Comparison of ENCODE assay signal across 7 cellular contexts in the genomic region with DNA sequence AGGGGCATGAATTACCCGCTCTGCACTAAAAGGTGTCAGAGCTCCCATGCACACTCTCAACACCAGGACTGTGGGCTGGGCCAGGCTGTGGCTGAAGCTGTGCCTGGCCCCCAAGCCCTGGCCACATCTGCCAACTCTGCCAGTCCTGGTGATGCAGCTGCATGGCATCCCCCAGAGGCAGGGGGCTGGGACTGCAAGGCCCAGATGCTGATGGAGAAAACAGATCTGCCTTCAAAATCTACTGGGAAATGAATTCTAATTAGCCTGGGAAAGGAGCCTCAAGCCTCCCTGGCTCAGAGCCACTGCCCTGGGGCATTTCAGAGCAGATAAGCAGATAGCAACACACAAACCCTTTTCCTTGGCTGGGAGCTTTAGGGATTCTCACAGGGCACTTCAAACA. TPM values are rescaled to one million over a fixed set of nuclear protein-coding genes. Genes with fewer than 3 reads are reported as not detected.
A peak's percentile ranks its signal among the peaks of the same experiment; 100 is the strongest.
DNase-seq lines count a peak whose midpoint lies in the region; ATAC-seq and TF ChIP-seq lines count a peak whose summit lies in the region.
"Had no signal": no experiment of that assay in that cellular context is flagged by ENCODE, and none has a peak within 500 bp of the region (broad histone marks: within the 10 kb centered on the region; RNA-seq: fewer than 3 reads in every experiment).

No MANE protein-coding gene starts in this region.

- peaks cover 25% of the 10 kb centered on the region for H3K4me1 ChIP-seq in A673 (ENCODE audit: insufficient read depth, low read length, poor library complexity, severe bottlenecking)

- TF ChIP-seq EP300 in Ishikawa (IDR thresholded peaks at IDR 0.05; ENCODE audit: borderline replicate concordance) = no peak

- POLR2A ChIA-PET in A673 (lab: Charles Lee; ENCODE audit: low non-redundant PET) = no interaction called here

- H3K27me3 ChIP-seq in A673 (replicated peaks; ENCODE audit: insufficient read depth, low read depth, low read length, poor library complexity) = no peaks in the 10 kb centered on the region

- in situ Hi-C loops in astrocyte of the spinal cord (cut with HindIII; ENCODE audit: low sequenced_read_pairs) = no loop called here

- H3K4me3 ChIP-seq in A673 (ENCODE audit: low read depth, low read length, poor library complexity, severe bottlenecking) (no peak overlapping the region), astrocyte of the spinal cord (ENCODE audit: low read depth, low read length) (no peak overlapping the region)

- intact Hi-C loops in A673 (cut with micrococcal nuclease; ENCODE audit: unreplicated experiment) = no loop called here

- no peak for ATAC-seq in GM19397 (IDR thresholded peaks at IDR 0.05; ENCODE audit: unreplicated experiment)
- ATAC-seq in HG03457 (IDR thresholded peaks at IDR 0.05; ENCODE audit: unreplicated experiment) = no peak
- no peak for ATAC-seq in GM19324 (IDR thresholded peaks at IDR 0.05; ENCODE audit: low FRiP score, unreplicated experiment)

- peak; percentile 91 for DNase-seq in A673 (ENCODE audit: low spot score)
- DNase-seq in astrocyte of the spinal cord (ENCODE audit: low read depth, low spot score) = no peak

- BruUV-seq in A673 (replicated peaks; lab: Mats Ljungman, UMichigan) = no TSS peak

- CTCF ChIA-PET in A673 (lab: Charles Lee) = interaction anchor here (0.5 to 0.6 kb wide), 2 partner anchors 46 to 128 kb away, joined by 3 to 5 read pairs; no protein-coding TSS in a partner anchor

- no peak overlapping the region for H3K27ac ChIP-seq in A673 (ENCODE audit: low read depth, low read length, poor library complexity, severe bottlenecking)

- H3K9me3 ChIP-seq in A673 (ENCODE audit: low read depth, low read length, poor library complexity, severe bottlenecking) = no peaks in the 10 kb centered on the region

- H3K36me3 ChIP-seq in A673 (ENCODE audit: insufficient read depth, low read length, poor library complexity, severe bottlenecking) = no peaks in the 10 kb centered on the region

- peak; percentile 50 for TF ChIP-seq RAD21 in Ishikawa (IDR thresholded peaks at IDR 0.05; ENCODE audit: low read depth)

- peak; percentile 59 for TF ChIP-seq CTCF in A673 (conservative IDR thresholded peaks at IDR 0.05; ENCODE audit: low read depth, low read length)
- peak; percentile 26 for TF ChIP-seq CTCF in astrocyte of the spinal cord (IDR thresholded peaks at IDR 0.05; ENCODE audit: low read depth, low read length)

TF ChIP-seq in Ishikawa, 13 proteins besides CTCF, POLR2A, EP300 and RAD21:
- TF ChIP-seq, protein P1, sequence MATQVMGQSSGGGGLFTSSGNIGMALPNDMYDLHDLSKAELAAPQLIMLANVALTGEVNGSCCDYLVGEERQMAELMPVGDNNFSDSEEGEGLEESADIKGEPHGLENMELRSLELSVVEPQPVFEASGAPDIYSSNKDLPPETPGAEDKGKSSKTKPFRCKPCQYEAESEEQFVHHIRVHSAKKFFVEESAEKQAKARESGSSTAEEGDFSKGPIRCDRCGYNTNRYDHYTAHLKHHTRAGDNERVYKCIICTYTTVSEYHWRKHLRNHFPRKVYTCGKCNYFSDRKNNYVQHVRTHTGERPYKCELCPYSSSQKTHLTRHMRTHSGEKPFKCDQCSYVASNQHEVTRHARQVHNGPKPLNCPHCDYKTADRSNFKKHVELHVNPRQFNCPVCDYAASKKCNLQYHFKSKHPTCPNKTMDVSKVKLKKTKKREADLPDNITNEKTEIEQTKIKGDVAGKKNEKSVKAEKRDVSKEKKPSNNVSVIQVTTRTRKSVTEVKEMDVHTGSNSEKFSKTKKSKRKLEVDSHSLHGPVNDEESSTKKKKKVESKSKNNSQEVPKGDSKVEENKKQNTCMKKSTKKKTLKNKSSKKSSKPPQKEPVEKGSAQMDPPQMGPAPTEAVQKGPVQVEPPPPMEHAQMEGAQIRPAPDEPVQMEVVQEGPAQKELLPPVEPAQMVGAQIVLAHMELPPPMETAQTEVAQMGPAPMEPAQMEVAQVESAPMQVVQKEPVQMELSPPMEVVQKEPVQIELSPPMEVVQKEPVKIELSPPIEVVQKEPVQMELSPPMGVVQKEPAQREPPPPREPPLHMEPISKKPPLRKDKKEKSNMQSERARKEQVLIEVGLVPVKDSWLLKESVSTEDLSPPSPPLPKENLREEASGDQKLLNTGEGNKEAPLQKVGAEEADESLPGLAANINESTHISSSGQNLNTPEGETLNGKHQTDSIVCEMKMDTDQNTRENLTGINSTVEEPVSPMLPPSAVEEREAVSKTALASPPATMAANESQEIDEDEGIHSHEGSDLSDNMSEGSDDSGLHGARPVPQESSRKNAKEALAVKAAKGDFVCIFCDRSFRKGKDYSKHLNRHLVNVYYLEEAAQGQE (IDR thresholded peaks at IDR 0.05; ENCODE audit: low read depth) = no peak
- no peak for TF ChIP-seq FOXM1 (IDR thresholded peaks at IDR 0.05; ENCODE audit: borderline replicate concordance, low read depth)
- no peak for TF ChIP-seq TCF12 (IDR thresholded peaks at IDR 0.05; ENCODE audit: low read depth)
- no peak for TF ChIP-seq NFIC (IDR thresholded peaks at IDR 0.05)
TF ChIP-seq in Ishikawa: peak in this region for 0.

RNA-seq across cellular contexts. Expression of a gene that starts 3.4 kb away (rescaled TPM):
- total RNA-seq in A673 (2021) = 4.5 and 5.0 TPM in 2 replicates
- total RNA-seq: T-helper 2 cell treated with Interferon-gamma antibody and Interleukin-4, amounts not matched to agents 100 ng/mL and 5 ng/mL, for 36 hours had no signal

RNA-seq across cellular contexts. Expression of a gene that starts 27.4 kb away (rescaled TPM):
- 25.9 and 30.4 TPM in 2 replicates for total RNA-seq in A673 (2021)

RNA-seq across cellular contexts. Expression of a gene that starts 44.0 kb away (rescaled TPM):
- 0.33 and 0.54 TPM in 2 replicates for total RNA-seq in A673 (2021)
- total RNA-seq: T-helper 2 cell treated with Interferon-gamma antibody and Interleukin-4, amounts not matched to agents 100 ng/mL and 5 ng/mL, for 36 hours had no signal

RNA-seq across cellular contexts. Expression of a gene that starts 58.6 kb away (rescaled TPM):
- 89.5 and 97.6 TPM in 2 replicates for total RNA-seq in A673 (2021)
